8 cellular contexts compared by ENCODE assay signal in genomic region chr7:67302113-67303039, GRCh38.
DNase-seq lines count a peak whose midpoint lies in the region; ATAC-seq and TF ChIP-seq lines count a peak whose summit lies in the region.

No MANE protein-coding gene starts in this region.

- peaks cover 5 to 11% (median 7%) of the 10 kb centered on the region in 3 donors for H3K27me3 Mint-ChIP-seq in immature natural killer cell (ENCODE audit: low read depth in 3 of 3)

- H3K4me3 Mint-ChIP-seq in immature natural killer cell: peak overlapping the region; percentile 93 to 96 (median 94)

- H3K27ac Mint-ChIP-seq in immature natural killer cell: peak overlapping the region; percentile 86 to 98 (median 96)

- H3K4me3 ChIP-seq in AG04449 (ENCODE audit: low read depth, low read length): peak overlapping the region; percentile 89
- H3K4me3 ChIP-seq in WI38 (ENCODE audit: low read depth, low read length): peak overlapping the region; percentile 77
- H3K4me3 ChIP-seq in cardiac fibroblast (replicated peaks in 1 of 2; ENCODE audit: low read depth in 2 of 2, low read length in 2 of 2): peak overlapping the region; percentile 82 to 89

- DNase-seq in AG04449 (ENCODE audit: low read depth, low spot score) (peak; percentile 95), NCI-H2196 treated with DMSO at 0.1 percent for 48 hours (lab: John Stamatoyannopoulos, UW; ENCODE audit: unreplicated experiment) (peak; percentile 93), cardiac fibroblast (ENCODE audit: low read depth in 2 of 2) (peak; percentile 99 to 100), immature natural killer cell (peak; percentile 98 to 99 (median 99)), smooth muscle cell of the brain vasculature (ENCODE audit: low read depth, low spot score) (peak; percentile 97)

- H3K36me3 Mint-ChIP-seq in immature natural killer cell: peaks cover 0 to 3% (median 0%) of the 10 kb centered on the region in 3 donors

- ATAC-seq in GM18870 (IDR thresholded peaks at IDR 0.05; ENCODE audit: unreplicated experiment): peak; percentile 89
- ATAC-seq in HG03135 (IDR thresholded peaks at IDR 0.05; ENCODE audit: unreplicated experiment): peak; percentile 92

- H3K4me1 Mint-ChIP-seq in immature natural killer cell: peaks cover 12 to 33% of the 10 kb centered on the region in 2 donors

- TF ChIP-seq CTCF in AG04449 (IDR thresholded peaks at IDR 0.05; ENCODE audit: insufficient read depth, low read length, missing control alignments) (peak; percentile 47), WI38 (IDR thresholded peaks at IDR 0.05; ENCODE audit: low read depth, low read length) (no peak), cardiac fibroblast (IDR thresholded peaks at IDR 0.05; ENCODE audit: low read depth, low read length) (peak; percentile 35)

- H3K9me3 Mint-ChIP-seq in immature natural killer cell: peaks cover 0 to 2% (median 0%) of the 10 kb centered on the region in 6 donors

- CTCF ChIA-PET in AG04449 (lab: Yijun Ruan, JAX): interaction anchor here (1.3 kb wide), 1 partner anchor 262 kb away, joined by 4 read pairs; no protein-coding TSS in a partner anchor

- POLR2A ChIA-PET in AG04449 (lab: Yijun Ruan, JAX): no interaction called here

Comparison
In these comparisons a context has a peak if more than half of its experiments do, and no peak if none do; other contexts are left out.
1. Peak in every context shown above with its lines: DNase-seq, ATAC-seq and H3K4me3 ChIP-seq.